In the genomic region with DNA sequence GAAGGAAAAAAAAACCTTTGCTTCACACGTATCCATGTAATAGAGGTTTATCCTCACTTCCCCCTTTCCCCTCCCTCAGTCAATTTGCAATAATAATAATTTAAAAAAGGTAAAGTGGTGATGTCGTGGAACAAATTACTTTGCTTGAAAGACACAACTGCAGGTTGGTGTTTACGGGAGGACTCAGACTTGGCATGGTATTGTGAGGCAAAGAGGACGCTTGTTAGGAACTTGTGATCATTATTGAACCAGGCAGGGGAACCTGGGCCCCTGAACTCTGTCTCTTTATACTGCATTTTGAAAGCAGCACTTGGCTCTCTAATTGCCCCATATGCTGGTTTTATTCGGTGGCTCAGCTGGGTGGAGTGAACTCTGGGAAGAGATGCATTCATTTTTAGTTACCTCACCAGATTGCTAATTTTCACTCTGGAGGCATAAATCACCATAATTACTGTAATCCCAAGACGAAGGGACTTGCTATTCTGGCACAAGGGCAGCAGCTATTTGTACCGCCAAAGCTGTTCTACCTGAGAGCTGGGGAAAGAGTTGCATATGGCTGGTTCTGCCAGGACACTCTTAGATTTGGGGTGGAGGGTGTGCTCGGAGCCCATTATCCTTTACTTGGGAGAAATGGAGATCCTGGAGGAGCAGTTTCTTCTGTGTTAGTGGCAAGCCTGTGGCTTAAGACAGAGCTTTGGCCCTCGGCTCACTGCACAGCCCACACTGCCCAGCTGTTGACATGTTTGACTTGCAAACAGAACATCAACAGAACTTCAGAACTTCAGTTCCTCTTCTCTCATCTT, we compare ENCODE assay signal across 17 cellular contexts. TPM values are rescaled to one million over a fixed set of nuclear protein-coding genes. Genes with fewer than 3 reads are reported as not detected.
A peak's percentile ranks its signal among the peaks of the same experiment; 100 is the strongest.
DNase-seq lines count a peak whose midpoint lies in the region; ATAC-seq and TF ChIP-seq lines count a peak whose summit lies in the region.
"Had no signal": no experiment of that assay in that cellular context is flagged by ENCODE, and none has a peak within 500 bp of the region (broad histone marks: within the 10 kb centered on the region; RNA-seq: fewer than 3 reads in every experiment).

No MANE protein-coding gene starts in this region.

- H3K9ac ChIP-seq in fibroblast of lung (ENCODE audit: insufficient read depth, low read length), result no peak overlapping the region
- H3K9ac ChIP-seq in smooth muscle cell (ENCODE audit: low read depth), result no peak overlapping the region

- peak overlapping the region; percentile 4 for H2AFZ ChIP-seq in fibroblast of lung (ENCODE audit: low read length)
- peak overlapping the region; percentile 29 for H2AFZ ChIP-seq in smooth muscle cell (ENCODE audit: low read depth)

- DNase-seq in NCI-H1417 (lab: John Stamatoyannopoulos, UW) (peak in 2 of 3 experiments; percentile 49 to 80), NCI-H1417 treated with DMSO at 0.1 percent for 48 hours (lab: John Stamatoyannopoulos, UW) (no peak), NCI-H69 (lab: John Stamatoyannopoulos, UW) (peak; percentile 99), fibroblast of lung (ENCODE audit: low read depth in 2 of 2) (no peak), smooth muscle cell (lab: John Stamatoyannopoulos, UW; ENCODE audit: unreplicated experiment) (no peak), NCI-H226 (no peak)
- DNase-seq in activated CD4-positive, alpha-beta T cell treated with anti-CD3 and anti-CD28 coated beads, Interleukin-2, amount 50 U/mL, for 4 hours, result no peak
- DNase-seq: 8988T; CD4-positive, alpha-beta memory T cell; left cardiac atrium; MM.1S; psoas muscle; RPMI8226; substantia nigra; T-helper 1 cell had no signal

- H4K20me1 ChIP-seq in fibroblast of lung (ENCODE audit: control insufficient read depth, extremely low read depth, insufficient read depth, low read length) (no peaks in the 10 kb centered on the region), smooth muscle cell (ENCODE audit: low read depth) (no peaks in the 10 kb centered on the region)

- H3K4me2 ChIP-seq in fibroblast of lung (ENCODE audit: extremely low read depth, insufficient read depth, low read length), result no peak overlapping the region
- no peak overlapping the region for H3K4me2 ChIP-seq in smooth muscle cell

- no peaks in the 10 kb centered on the region for H3F3A ChIP-seq in smooth muscle cell (ENCODE audit: low read depth)

- H3K27ac ChIP-seq in fibroblast of lung (ENCODE audit: insufficient read depth, low read length), result no peak overlapping the region
- no peak overlapping the region for H3K27ac ChIP-seq in smooth muscle cell (ENCODE audit: low read depth)
- H3K27ac ChIP-seq: breast epithelium, psoas muscle had no signal

- H3K36me3 ChIP-seq in fibroblast of lung (ENCODE audit: control insufficient read depth, insufficient read depth, low read length) (no peaks in the 10 kb centered on the region), smooth muscle cell (ENCODE audit: low read depth) (no peaks in the 10 kb centered on the region)
- H3K36me3 ChIP-seq: breast epithelium had no signal

- H3K79me2 ChIP-seq in fibroblast of lung (ENCODE audit: control insufficient read depth, insufficient read depth, low read length), result no peaks in the 10 kb centered on the region
- no peaks in the 10 kb centered on the region for H3K79me2 ChIP-seq in smooth muscle cell (ENCODE audit: low read depth)

- WGBS in smooth muscle cell (ENCODE audit: low lambda C conversion rate), result 61% methylated on average over 9 of the region's 9 CpGs

- H3K4me1 ChIP-seq in fibroblast of lung (ENCODE audit: control insufficient read depth, extremely low read depth, insufficient read depth, low read length) (no peaks in the 10 kb centered on the region), smooth muscle cell (ENCODE audit: low read depth) (no peaks in the 10 kb centered on the region)
- H3K4me1 ChIP-seq: breast epithelium, psoas muscle had no signal

- H3K4me3 ChIP-seq in fibroblast of lung (replicated peaks in 1 of 4; ENCODE audit: control extremely low read depth in 1 of 4, insufficient read depth in 1 of 4, low read depth in 3 of 4, low read length in 4 of 4) (no peak overlapping the region), smooth muscle cell (no peak overlapping the region)
- H3K4me3 ChIP-seq: breast epithelium, psoas muscle had no signal

- H3K9me3 ChIP-seq in fibroblast of lung (ENCODE audit: control insufficient read depth, insufficient read depth, low read depth, low read length), result no peaks in the 10 kb centered on the region
- H3K9me3 ChIP-seq in smooth muscle cell (replicated peaks; ENCODE audit: low read depth), result no peaks in the 10 kb centered on the region
- H3K9me3 ChIP-seq: breast epithelium, psoas muscle had no signal

- ATAC-seq in HG03442 (IDR thresholded peaks at IDR 0.05; ENCODE audit: unreplicated experiment), result no peak
- ATAC-seq: left cardiac atrium, psoas muscle had no signal

- no peak for TF ChIP-seq CTCF in fibroblast of lung (conservative IDR thresholded peaks at IDR 0.05 in 1 of 2, IDR thresholded peaks at IDR 0.05 in 1 of 2; ENCODE audit: low read depth in 1 of 2, low read length in 2 of 2)
- TF ChIP-seq CTCF in smooth muscle cell (IDR thresholded peaks at IDR 0.05; ENCODE audit: borderline replicate concordance, insufficient read depth, poor library complexity, severe bottlenecking), result no peak

- no peaks in the 10 kb centered on the region for H3K27me3 ChIP-seq in fibroblast of lung (ENCODE audit: control insufficient read depth, insufficient read depth, low read length)
- H3K27me3 ChIP-seq in smooth muscle cell (ENCODE audit: low read depth), result no peaks in the 10 kb centered on the region
- H3K27me3 ChIP-seq: breast epithelium had no signal

RNA-seq across cellular contexts. Expression of gene DHX8, which starts 5.7 kb away (rescaled TPM):
- total RNA-seq in fibroblast of lung, result 37.0 and 42.3 TPM in 2 replicates
- 31.2 and 41.9 TPM in 2 replicates for polyA plus RNA-seq in fibroblast of lung
- 27.3 and 34.8 TPM in 2 replicates for polyA plus RNA-seq in fibroblast of lung (2012)
- 45.9 and 46.8 TPM in 2 replicates for polyA minus RNA-seq in fibroblast of lung (ENCODE audit: low replicate concordance)
- total RNA-seq in smooth muscle cell, result 24.4 and 36.9 TPM in 2 replicates
- 24.4 and 27.5 TPM in 2 replicates for polyA plus RNA-seq in smooth muscle cell

Comparison
In these comparisons a context has a peak if more than half of its experiments do, and no peak if none do; other contexts are left out.
1. DNase-seq: peak in NCI-H1417 (2 of 3) and NCI-H69 (single experiment); none in NCI-H1417 treated with DMSO at 0.1 percent for 48 hours (single experiment), fibroblast of lung (0 of 2), smooth muscle cell (single experiment), activated CD4-positive, alpha-beta T cell treated with anti-CD3 and anti-CD28 coated beads, Interleukin-2, amount 50 U/mL, for 4 hours (0 of 2) and NCI-H226 (single experiment).